In genomic region chr5:150656191-150657132, GRCh38 we compare ENCODE assay signal across 9 cellular contexts. TPM values are rescaled to one million over a fixed set of nuclear protein-coding genes. Genes with fewer than 3 reads are reported as not detected.
DNase-seq lines count a peak whose midpoint lies in the region; ATAC-seq and TF ChIP-seq lines count a peak whose summit lies in the region.
"Had no signal": no experiment of that assay in that cellular context is flagged by ENCODE, and none has a peak within 500 bp of the region (broad histone marks: within the 10 kb centered on the region; RNA-seq: fewer than 3 reads in every experiment).

No MANE protein-coding gene starts in this region.

- peak overlapping the region; percentile 67 for H3K9ac ChIP-seq in endocrine pancreas (ENCODE audit: control insufficient read depth, insufficient read depth, low read length)

- DNase-seq in AG04450 (ENCODE audit: low read depth, low spot score) (no peak), NCI-H526 (lab: John Stamatoyannopoulos, UW) (peak; percentile 53 to 83)
- DNase-seq in activated CD4-positive, alpha-beta memory T cell treated with anti-CD3 and anti-CD28 coated beads, Interleukin-2, amount 10 ng/mL, durations not matched to agents 7 days and 5 days = peak; percentile 84
- peak; percentile 57 for DNase-seq in stimulated activated CD8-positive, alpha-beta memory T cell treated with anti-CD3 and anti-CD28 coated beads, Interleukin-4, amount 100 ng/mL, for 24 hours (ENCODE audit: low read depth)

- peaks cover 7% of the 10 kb centered on the region for H3K4me1 Mint-ChIP-seq in activated CD4-positive, alpha-beta memory T cell treated with anti-CD3 and anti-CD28 coated beads, Interleukin-2, amount 10 ng/mL, durations not matched to agents 7 days and 5 days

- H3K4me3 ChIP-seq in AG04450 (ENCODE audit: low read depth, low read length) (peak overlapping the region; percentile 59), endocrine pancreas (ENCODE audit: control insufficient read depth, insufficient read depth, low read length) (no peak overlapping the region), mononuclear cell (ENCODE audit: low read length) (peak overlapping the region; percentile 43)

- H3K27ac Mint-ChIP-seq in activated CD4-positive, alpha-beta memory T cell treated with anti-CD3 and anti-CD28 coated beads, Interleukin-2, amount 10 ng/mL, durations not matched to agents 7 days and 5 days = no peak overlapping the region

- no peaks in the 10 kb centered on the region for H3K36me3 Mint-ChIP-seq in activated CD4-positive, alpha-beta memory T cell treated with anti-CD3 and anti-CD28 coated beads, Interleukin-2, amount 10 ng/mL, durations not matched to agents 7 days and 5 days (ENCODE audit: low read depth)

- no peak overlapping the region for H3K27ac ChIP-seq in AG04450 (ENCODE audit: low read depth, low read length)

- ATAC-seq in GM18858 (IDR thresholded peaks at IDR 0.05; ENCODE audit: unreplicated experiment) (peak; percentile 78), HG03139 (IDR thresholded peaks at IDR 0.05; ENCODE audit: unreplicated experiment) (peak; percentile 77)

- H3K4me1 ChIP-seq in endocrine pancreas (ENCODE audit: control insufficient read depth, insufficient read depth, low read length) (no peaks in the 10 kb centered on the region), mononuclear cell (ENCODE audit: insufficient read depth, low read length) (peaks cover 11% of the 10 kb centered on the region)

- CTCF ChIA-PET in AG04450 (lab: Charles Lee) = interaction anchor here (0.7 to 9.3 kb wide), 13 partner anchors 12 to 207 kb away, joined by 3 to 130 read pairs (median 4); partner anchors contain the start of gene RPS14
- CTCF ChIA-PET in activated CD4-positive, alpha-beta memory T cell treated with anti-CD3 and anti-CD28 coated beads, Interleukin-2, amount 10 ng/mL, durations not matched to agents 7 days and 5 days (lab: Charles Lee) = interaction anchor here (0.5 to 4.1 kb wide), 8 partner anchors 8 to 197 kb away, joined by 3 to 18 read pairs (median 4); partner anchors contain the start of gene RBM22

- no peaks in the 10 kb centered on the region for H3K36me3 ChIP-seq in endocrine pancreas (ENCODE audit: control insufficient read depth, insufficient read depth, low read length)

- POLR2A ChIA-PET in AG04450 (lab: Yijun Ruan, JAX) = interaction anchor here (0.7 to 2.7 kb wide), 4 partner anchors 14 to 113 kb away, joined by 4 to 17 read pairs (median 6); partner anchors contain the start of gene SYNPO
- POLR2A ChIA-PET in activated CD4-positive, alpha-beta memory T cell treated with anti-CD3 and anti-CD28 coated beads, Interleukin-2, amount 10 ng/mL, durations not matched to agents 7 days and 5 days (lab: Charles Lee) = interaction anchor here (1.4 to 2.6 kb wide), 3 partner anchors 12 to 44 kb away, joined by 5 to 9 read pairs (median 5); partner anchors contain the start of gene RBM22

- H3K27me3 Mint-ChIP-seq in activated CD4-positive, alpha-beta memory T cell treated with anti-CD3 and anti-CD28 coated beads, Interleukin-2, amount 10 ng/mL, durations not matched to agents 7 days and 5 days = peaks cover 7% of the 10 kb centered on the region

- H3K4me3 Mint-ChIP-seq in activated CD4-positive, alpha-beta memory T cell treated with anti-CD3 and anti-CD28 coated beads, Interleukin-2, amount 10 ng/mL, durations not matched to agents 7 days and 5 days = peak overlapping the region; percentile 76

- H3K27me3 ChIP-seq in AG04450 (ENCODE audit: control insufficient read depth, insufficient read depth, low read length) (peaks cover 4% of the 10 kb centered on the region), endocrine pancreas (ENCODE audit: control insufficient read depth, insufficient read depth, low read length) (no peaks in the 10 kb centered on the region), mononuclear cell (ENCODE audit: insufficient read depth, low read length) (no peaks in the 10 kb centered on the region)

- peak; percentile 45 for TF ChIP-seq CTCF in AG04450 (IDR thresholded peaks at IDR 0.05; ENCODE audit: low read depth, low read length)

- no peaks in the 10 kb centered on the region for H3K9me3 Mint-ChIP-seq in activated CD4-positive, alpha-beta memory T cell treated with anti-CD3 and anti-CD28 coated beads, Interleukin-2, amount 10 ng/mL, durations not matched to agents 7 days and 5 days

- H3K9me3 ChIP-seq in AG04450 (ENCODE audit: control insufficient read depth, insufficient read depth, low read length) (no peaks in the 10 kb centered on the region), endocrine pancreas (ENCODE audit: control insufficient read depth, low read length) (no peaks in the 10 kb centered on the region), mononuclear cell (ENCODE audit: low read depth, low read length) (no peaks in the 10 kb centered on the region)

RNA-seq across cellular contexts. Expression of gene MYOZ3, which starts 4.6 kb away (rescaled TPM):
- 0.51 and 0.68 TPM in 2 replicates for polyA plus RNA-seq in AG04450 (2011; rRNA removed)
- 0.74 and 0.78 TPM in 2 replicates for polyA minus RNA-seq in AG04450 (2011; rRNA and poly(A)+ RNA removed)
- under 1 TPM in 1 of 2 experiments, not detected in 1; 0.13 TPM for total RNA-seq in activated CD4-positive, alpha-beta memory T cell treated with anti-CD3 and anti-CD28 coated beads, Interleukin-2, amount 10 ng/mL, durations not matched to agents 7 days and 5 days
- total RNA-seq in mononuclear cell = not detected
- total RNA-seq: HT1080 had no signal

RNA-seq across cellular contexts. Expression of gene SYNPO, which starts 16.0 kb away (rescaled TPM):
- polyA plus RNA-seq in AG04450 (2011; rRNA removed) = 10.1 and 12.7 TPM in 2 replicates
- 31.9 and 45.2 TPM in 2 replicates for polyA minus RNA-seq in AG04450 (2011; rRNA and poly(A)+ RNA removed)
- total RNA-seq in activated CD4-positive, alpha-beta memory T cell treated with anti-CD3 and anti-CD28 coated beads, Interleukin-2, amount 10 ng/mL, durations not matched to agents 7 days and 5 days = under 1 TPM; 0.08 to 0.10 TPM
- total RNA-seq in mononuclear cell = 0.42 TPM

RNA-seq across cellular contexts. Expression of gene RBM22, which starts 44.4 kb away (rescaled TPM):
- 42.4 and 49.5 TPM in 2 replicates for polyA plus RNA-seq in AG04450 (2011; rRNA removed)
- 29.3 and 36.5 TPM in 2 replicates for polyA minus RNA-seq in AG04450 (2011; rRNA and poly(A)+ RNA removed)
- total RNA-seq in activated CD4-positive, alpha-beta memory T cell treated with anti-CD3 and anti-CD28 coated beads, Interleukin-2, amount 10 ng/mL, durations not matched to agents 7 days and 5 days = 10 to 100 TPM; 66.8 to 70.7 TPM
- 60.0 TPM for total RNA-seq in mononuclear cell
